ENCODE assay signal across 22 cellular contexts in genomic region chr7:84658286-84658685, GRCh38.
"Had no signal": no experiment of that assay in that cellular context is flagged by ENCODE, and none has a peak within 500 bp of the region (broad histone marks: within the 10 kb centered on the region; RNA-seq: fewer than 3 reads in every experiment).

No MANE protein-coding gene starts in this region.

- H3K36me3 ChIP-seq: esophagus muscularis mucosa, gastroesophageal sphincter, heart left ventricle, left lung, lower lobe of right lung had no signal

- H3K4me2 ChIP-seq: hepatocyte had no signal

- H2AFZ ChIP-seq: hepatocyte had no signal

- DNase-seq: dermis blood vessel endothelial cell; dorsolateral prefrontal cortex; effector CD4-positive, alpha-beta T cell; effector memory CD4-positive, alpha-beta T cell; foreskin keratinocyte; heart left ventricle; hypothalamus; immature natural killer cell; islet precursor cell; left cardiac atrium; left lung; left ventricle myocardium superior; lower lobe of right lung; mesenchymal stem cell; mucosa of descending colon; naive B cell had no signal

- H3K4me1 ChIP-seq: foreskin keratinocyte, heart left ventricle, left lung, lower lobe of right lung had no signal

- H3K27ac ChIP-seq: coronary artery, dorsolateral prefrontal cortex, esophagus muscularis mucosa, foreskin keratinocyte, gastroesophageal sphincter, heart left ventricle, hepatocyte, left lung, lower lobe of right lung had no signal

- ATAC-seq: foreskin keratinocyte, gastroesophageal sphincter, heart left ventricle, left cardiac atrium, left lung, left ventricle myocardium superior, lower lobe of right lung, mucosa of descending colon had no signal

- H3K27me3 ChIP-seq: dorsolateral prefrontal cortex, esophagus muscularis mucosa, foreskin keratinocyte, gastroesophageal sphincter, heart left ventricle, hepatocyte, left lung had no signal

- FAIRE-seq: endothelial cell of umbilical vein, frontal cortex had no signal

- H3K79me2 ChIP-seq: hepatocyte had no signal

- H3K9me3 ChIP-seq: esophagus muscularis mucosa, gastroesophageal sphincter, heart left ventricle, left lung, lower lobe of right lung, mucosa of descending colon had no signal

- H3K4me3 ChIP-seq: coronary artery, dorsolateral prefrontal cortex, esophagus muscularis mucosa, gastroesophageal sphincter, heart left ventricle, hepatocyte, left lung, lower lobe of right lung, mucosa of descending colon had no signal
